In the genomic region with DNA sequence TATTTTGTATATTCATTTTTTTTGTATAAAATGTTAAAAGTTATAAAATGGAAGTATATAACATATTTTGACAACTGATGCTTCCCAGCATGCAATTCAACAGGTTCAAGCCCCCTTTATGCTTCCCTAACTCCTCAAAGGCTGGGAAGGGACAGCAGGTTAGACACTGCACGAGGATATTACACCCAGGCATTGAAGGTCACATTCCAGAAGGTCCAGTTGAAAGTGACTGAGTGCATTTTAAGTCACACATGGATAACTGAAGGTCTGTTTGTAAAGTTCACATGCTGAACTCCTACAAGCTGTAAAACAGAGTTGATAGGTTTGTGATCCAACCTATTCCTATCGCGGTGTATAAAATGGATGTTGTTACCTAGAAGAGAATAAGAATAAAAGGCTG, we compare ENCODE assay signal across 2 cellular contexts.
TF ChIP-seq lines count a peak whose summit lies in the region.

No MANE protein-coding gene starts in this region.

TF ChIP-seq in SK-N-SH treated with all-trans-retinoic acid at 6 μM for 48 hours, 23 proteins besides CTCF, POLR2A, EP300 and RAD21 (continued from another document):
- TF ChIP-seq, protein P1, sequence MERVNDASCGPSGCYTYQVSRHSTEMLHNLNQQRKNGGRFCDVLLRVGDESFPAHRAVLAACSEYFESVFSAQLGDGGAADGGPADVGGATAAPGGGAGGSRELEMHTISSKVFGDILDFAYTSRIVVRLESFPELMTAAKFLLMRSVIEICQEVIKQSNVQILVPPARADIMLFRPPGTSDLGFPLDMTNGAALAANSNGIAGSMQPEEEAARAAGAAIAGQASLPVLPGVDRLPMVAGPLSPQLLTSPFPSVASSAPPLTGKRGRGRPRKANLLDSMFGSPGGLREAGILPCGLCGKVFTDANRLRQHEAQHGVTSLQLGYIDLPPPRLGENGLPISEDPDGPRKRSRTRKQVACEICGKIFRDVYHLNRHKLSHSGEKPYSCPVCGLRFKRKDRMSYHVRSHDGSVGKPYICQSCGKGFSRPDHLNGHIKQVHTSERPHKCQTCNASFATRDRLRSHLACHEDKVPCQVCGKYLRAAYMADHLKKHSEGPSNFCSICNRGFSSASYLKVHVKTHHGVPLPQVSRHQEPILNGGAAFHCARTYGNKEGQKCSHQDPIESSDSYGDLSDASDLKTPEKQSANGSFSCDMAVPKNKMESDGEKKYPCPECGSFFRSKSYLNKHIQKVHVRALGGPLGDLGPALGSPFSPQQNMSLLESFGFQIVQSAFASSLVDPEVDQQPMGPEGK (CRISPR knock-in tag; IDR thresholded peaks at IDR 0.05; ENCODE audit: borderline replicate concordance): no peak
- TF ChIP-seq ZC3H10 (CRISPR knock-in tag; IDR thresholded peaks at IDR 0.05) (no peak), ZNF70 (CRISPR knock-in tag; IDR thresholded peaks at IDR 0.05) (peak; percentile 37; the same call in 1 of the 2 replicates)

TF ChIP-seq in SK-N-SH, 30 proteins besides CTCF, POLR2A, EP300 and RAD21 (continued from another document):
- no peak for TF ChIP-seq MEF2A (IDR thresholded peaks at IDR 0.05; ENCODE audit: borderline replicate concordance, low read depth)
- no peak for TF ChIP-seq FOXM1 (IDR thresholded peaks at IDR 0.05; ENCODE audit: low read depth)
- TF ChIP-seq, protein P2, sequence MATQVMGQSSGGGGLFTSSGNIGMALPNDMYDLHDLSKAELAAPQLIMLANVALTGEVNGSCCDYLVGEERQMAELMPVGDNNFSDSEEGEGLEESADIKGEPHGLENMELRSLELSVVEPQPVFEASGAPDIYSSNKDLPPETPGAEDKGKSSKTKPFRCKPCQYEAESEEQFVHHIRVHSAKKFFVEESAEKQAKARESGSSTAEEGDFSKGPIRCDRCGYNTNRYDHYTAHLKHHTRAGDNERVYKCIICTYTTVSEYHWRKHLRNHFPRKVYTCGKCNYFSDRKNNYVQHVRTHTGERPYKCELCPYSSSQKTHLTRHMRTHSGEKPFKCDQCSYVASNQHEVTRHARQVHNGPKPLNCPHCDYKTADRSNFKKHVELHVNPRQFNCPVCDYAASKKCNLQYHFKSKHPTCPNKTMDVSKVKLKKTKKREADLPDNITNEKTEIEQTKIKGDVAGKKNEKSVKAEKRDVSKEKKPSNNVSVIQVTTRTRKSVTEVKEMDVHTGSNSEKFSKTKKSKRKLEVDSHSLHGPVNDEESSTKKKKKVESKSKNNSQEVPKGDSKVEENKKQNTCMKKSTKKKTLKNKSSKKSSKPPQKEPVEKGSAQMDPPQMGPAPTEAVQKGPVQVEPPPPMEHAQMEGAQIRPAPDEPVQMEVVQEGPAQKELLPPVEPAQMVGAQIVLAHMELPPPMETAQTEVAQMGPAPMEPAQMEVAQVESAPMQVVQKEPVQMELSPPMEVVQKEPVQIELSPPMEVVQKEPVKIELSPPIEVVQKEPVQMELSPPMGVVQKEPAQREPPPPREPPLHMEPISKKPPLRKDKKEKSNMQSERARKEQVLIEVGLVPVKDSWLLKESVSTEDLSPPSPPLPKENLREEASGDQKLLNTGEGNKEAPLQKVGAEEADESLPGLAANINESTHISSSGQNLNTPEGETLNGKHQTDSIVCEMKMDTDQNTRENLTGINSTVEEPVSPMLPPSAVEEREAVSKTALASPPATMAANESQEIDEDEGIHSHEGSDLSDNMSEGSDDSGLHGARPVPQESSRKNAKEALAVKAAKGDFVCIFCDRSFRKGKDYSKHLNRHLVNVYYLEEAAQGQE (IDR thresholded peaks at IDR 0.05; ENCODE audit: low read depth, low read length): no peak
- TF ChIP-seq, protein P3, sequence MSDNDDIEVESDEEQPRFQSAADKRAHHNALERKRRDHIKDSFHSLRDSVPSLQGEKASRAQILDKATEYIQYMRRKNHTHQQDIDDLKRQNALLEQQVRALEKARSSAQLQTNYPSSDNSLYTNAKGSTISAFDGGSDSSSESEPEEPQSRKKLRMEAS (IDR thresholded peaks at IDR 0.05; ENCODE audit: low read depth): no peak
- no peak for TF ChIP-seq CHD2 (IDR thresholded peaks at IDR 0.05; ENCODE audit: low read length, partially characterized antibody)
- no peak for TF ChIP-seq GABPA (IDR thresholded peaks at IDR 0.05; ENCODE audit: low read depth)
- TF ChIP-seq MXI1 (IDR thresholded peaks at IDR 0.05; ENCODE audit: low read depth, low read length): no peak
- no peak for TF ChIP-seq ELF1 (IDR thresholded peaks at IDR 0.05)
- TF ChIP-seq TEAD4 (IDR thresholded peaks at IDR 0.05; ENCODE audit: borderline replicate concordance, insufficient read depth): no peak
- TF ChIP-seq RXRA (IDR thresholded peaks at IDR 0.05; ENCODE audit: borderline replicate concordance, low read depth): no peak
- TF ChIP-seq RCOR1 (IDR thresholded peaks at IDR 0.05; ENCODE audit: low read length): no peak
- no peak for TF ChIP-seq GATA2 (CRISPR knock-in tag; IDR thresholded peaks at IDR 0.05)
- TF ChIP-seq RFX5 (IDR thresholded peaks at IDR 0.05; ENCODE audit: low read length): no peak
- no peak for TF ChIP-seq TCF12 (IDR thresholded peaks at IDR 0.05)
- TF ChIP-seq JUND (IDR thresholded peaks at IDR 0.05): no peak
